In genomic region chrX:103792916-103793540, GRCh38 we compare ENCODE assay signal across 1 cellular context.
TF ChIP-seq lines count a peak whose summit lies in the region.

No MANE protein-coding gene starts in this region.

TF ChIP-seq in SK-N-SH, 30 proteins besides CTCF, POLR2A, EP300 and RAD21 (continued from another document):
- TF ChIP-seq, protein P1, sequence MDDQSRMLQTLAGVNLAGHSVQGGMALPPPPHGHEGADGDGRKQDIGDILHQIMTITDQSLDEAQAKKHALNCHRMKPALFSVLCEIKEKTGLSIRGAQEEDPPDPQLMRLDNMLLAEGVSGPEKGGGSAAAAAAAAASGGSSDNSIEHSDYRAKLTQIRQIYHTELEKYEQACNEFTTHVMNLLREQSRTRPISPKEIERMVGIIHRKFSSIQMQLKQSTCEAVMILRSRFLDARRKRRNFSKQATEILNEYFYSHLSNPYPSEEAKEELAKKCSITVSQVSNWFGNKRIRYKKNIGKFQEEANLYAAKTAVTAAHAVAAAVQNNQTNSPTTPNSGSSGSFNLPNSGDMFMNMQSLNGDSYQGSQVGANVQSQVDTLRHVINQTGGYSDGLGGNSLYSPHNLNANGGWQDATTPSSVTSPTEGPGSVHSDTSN (IDR thresholded peaks at IDR 0.05): peak; percentile 57
